Comparison of ENCODE assay signal across 1 cellular context in the genomic region with DNA sequence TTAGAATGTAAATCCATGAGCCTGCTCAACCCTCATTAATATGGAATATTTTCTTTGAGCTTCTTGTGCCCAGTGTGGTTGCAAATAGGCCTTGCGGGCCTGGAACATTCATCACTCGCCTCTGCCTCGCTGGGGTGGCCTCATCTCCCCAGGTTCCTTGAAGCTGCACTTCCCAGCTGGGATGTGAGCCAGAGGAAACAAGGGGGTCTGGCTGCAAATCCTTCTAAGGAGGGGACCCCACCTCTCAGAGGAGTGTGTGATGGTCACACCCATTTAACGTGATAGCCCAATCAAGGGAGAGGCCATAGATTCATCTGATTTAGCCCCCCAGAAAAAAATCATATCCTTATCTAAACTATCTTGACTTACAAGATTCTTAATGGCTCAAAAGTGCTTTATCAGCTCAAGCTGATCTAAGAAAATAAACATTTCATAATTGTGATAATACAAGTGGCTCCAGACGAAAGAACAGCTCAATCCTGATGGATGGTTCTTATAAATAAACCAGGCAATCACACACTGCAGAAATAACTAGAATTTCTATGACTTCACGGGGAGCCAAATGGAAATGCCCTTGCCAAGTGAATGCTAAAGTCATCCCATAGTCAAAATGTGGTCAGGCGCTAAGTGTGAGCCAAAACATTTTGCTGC.
TF ChIP-seq lines count a peak whose summit lies in the region.

No MANE protein-coding gene starts in this region.

TF ChIP-seq in HEK293, 187 proteins besides CTCF, POLR2A, EP300 and RAD21 (continued from another document):
- TF ChIP-seq, protein P1, sequence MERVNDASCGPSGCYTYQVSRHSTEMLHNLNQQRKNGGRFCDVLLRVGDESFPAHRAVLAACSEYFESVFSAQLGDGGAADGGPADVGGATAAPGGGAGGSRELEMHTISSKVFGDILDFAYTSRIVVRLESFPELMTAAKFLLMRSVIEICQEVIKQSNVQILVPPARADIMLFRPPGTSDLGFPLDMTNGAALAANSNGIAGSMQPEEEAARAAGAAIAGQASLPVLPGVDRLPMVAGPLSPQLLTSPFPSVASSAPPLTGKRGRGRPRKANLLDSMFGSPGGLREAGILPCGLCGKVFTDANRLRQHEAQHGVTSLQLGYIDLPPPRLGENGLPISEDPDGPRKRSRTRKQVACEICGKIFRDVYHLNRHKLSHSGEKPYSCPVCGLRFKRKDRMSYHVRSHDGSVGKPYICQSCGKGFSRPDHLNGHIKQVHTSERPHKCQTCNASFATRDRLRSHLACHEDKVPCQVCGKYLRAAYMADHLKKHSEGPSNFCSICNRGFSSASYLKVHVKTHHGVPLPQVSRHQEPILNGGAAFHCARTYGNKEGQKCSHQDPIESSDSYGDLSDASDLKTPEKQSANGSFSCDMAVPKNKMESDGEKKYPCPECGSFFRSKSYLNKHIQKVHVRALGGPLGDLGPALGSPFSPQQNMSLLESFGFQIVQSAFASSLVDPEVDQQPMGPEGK (tag by site-specific recombination; IDR thresholded peaks at IDR 0.05), result peak; percentile 15; the same call in 1 of the 2 replicates
- TF ChIP-seq PRDM1 (tag by site-specific recombination; IDR thresholded peaks at IDR 0.05) (no peak), TRIM28 (IDR thresholded peaks at IDR 0.05; ENCODE audit: borderline replicate concordance, low read length) (peak; percentile 18; the same call in 1 of the 2 replicates), ZNF544 (tag by site-specific recombination; IDR thresholded peaks at IDR 0.05) (no peak), ZNF23 (tag by site-specific recombination; IDR thresholded peaks at IDR 0.05; ENCODE audit: borderline replicate concordance) (no peak), OSR2 (tag by site-specific recombination; IDR thresholded peaks at IDR 0.05) (peak; percentile 88), ZBTB8A (tag by site-specific recombination; IDR thresholded peaks at IDR 0.05) (peak; percentile 40), GFI1B (tag by site-specific recombination; IDR thresholded peaks at IDR 0.05) (peak; percentile 90), ZNF394 (tag by site-specific recombination; IDR thresholded peaks at IDR 0.05; ENCODE audit: borderline replicate concordance) (no peak), ZIC2 (tag by site-specific recombination; IDR thresholded peaks at IDR 0.05) (peak; percentile 52; the same call in 1 of the 2 replicates), ZNF664 (tag by site-specific recombination; IDR thresholded peaks at IDR 0.05) (0 out of 2 replicates have a peak, but pooled peaks have one; percentile 19), BCL11A (tag by site-specific recombination; IDR thresholded peaks at IDR 0.05; ENCODE audit: low read depth) (peak; percentile 79; the same call in 1 of the 2 replicates)
- TF ChIP-seq, protein P2, sequence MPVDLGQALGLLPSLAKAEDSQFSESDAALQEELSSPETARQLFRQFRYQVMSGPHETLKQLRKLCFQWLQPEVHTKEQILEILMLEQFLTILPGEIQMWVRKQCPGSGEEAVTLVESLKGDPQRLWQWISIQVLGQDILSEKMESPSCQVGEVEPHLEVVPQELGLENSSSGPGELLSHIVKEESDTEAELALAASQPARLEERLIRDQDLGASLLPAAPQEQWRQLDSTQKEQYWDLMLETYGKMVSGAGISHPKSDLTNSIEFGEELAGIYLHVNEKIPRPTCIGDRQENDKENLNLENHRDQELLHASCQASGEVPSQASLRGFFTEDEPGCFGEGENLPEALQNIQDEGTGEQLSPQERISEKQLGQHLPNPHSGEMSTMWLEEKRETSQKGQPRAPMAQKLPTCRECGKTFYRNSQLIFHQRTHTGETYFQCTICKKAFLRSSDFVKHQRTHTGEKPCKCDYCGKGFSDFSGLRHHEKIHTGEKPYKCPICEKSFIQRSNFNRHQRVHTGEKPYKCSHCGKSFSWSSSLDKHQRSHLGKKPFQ (tag by site-specific recombination; IDR thresholded peaks at IDR 0.05), result peak; percentile 37
- TF ChIP-seq, protein P3, sequence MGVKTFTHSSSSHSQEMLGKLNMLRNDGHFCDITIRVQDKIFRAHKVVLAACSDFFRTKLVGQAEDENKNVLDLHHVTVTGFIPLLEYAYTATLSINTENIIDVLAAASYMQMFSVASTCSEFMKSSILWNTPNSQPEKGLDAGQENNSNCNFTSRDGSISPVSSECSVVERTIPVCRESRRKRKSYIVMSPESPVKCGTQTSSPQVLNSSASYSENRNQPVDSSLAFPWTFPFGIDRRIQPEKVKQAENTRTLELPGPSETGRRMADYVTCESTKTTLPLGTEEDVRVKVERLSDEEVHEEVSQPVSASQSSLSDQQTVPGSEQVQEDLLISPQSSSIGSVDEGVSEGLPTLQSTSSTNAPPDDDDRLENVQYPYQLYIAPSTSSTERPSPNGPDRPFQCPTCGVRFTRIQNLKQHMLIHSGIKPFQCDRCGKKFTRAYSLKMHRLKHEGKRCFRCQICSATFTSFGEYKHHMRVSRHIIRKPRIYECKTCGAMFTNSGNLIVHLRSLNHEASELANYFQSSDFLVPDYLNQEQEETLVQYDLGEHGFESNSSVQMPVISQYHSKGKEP (tag by site-specific recombination; IDR thresholded peaks at IDR 0.05), result peak; percentile 64
- TF ChIP-seq, protein P4, sequence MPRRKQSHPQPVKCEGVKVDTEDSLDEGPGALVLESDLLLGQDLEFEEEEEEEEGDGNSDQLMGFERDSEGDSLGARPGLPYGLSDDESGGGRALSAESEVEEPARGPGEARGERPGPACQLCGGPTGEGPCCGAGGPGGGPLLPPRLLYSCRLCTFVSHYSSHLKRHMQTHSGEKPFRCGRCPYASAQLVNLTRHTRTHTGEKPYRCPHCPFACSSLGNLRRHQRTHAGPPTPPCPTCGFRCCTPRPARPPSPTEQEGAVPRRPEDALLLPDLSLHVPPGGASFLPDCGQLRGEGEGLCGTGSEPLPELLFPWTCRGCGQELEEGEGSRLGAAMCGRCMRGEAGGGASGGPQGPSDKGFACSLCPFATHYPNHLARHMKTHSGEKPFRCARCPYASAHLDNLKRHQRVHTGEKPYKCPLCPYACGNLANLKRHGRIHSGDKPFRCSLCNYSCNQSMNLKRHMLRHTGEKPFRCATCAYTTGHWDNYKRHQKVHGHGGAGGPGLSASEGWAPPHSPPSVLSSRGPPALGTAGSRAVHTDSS (tag by site-specific recombination; IDR thresholded peaks at IDR 0.05), result peak; percentile 52; the same call in 1 of the 2 replicates
- TF ChIP-seq, protein P5, sequence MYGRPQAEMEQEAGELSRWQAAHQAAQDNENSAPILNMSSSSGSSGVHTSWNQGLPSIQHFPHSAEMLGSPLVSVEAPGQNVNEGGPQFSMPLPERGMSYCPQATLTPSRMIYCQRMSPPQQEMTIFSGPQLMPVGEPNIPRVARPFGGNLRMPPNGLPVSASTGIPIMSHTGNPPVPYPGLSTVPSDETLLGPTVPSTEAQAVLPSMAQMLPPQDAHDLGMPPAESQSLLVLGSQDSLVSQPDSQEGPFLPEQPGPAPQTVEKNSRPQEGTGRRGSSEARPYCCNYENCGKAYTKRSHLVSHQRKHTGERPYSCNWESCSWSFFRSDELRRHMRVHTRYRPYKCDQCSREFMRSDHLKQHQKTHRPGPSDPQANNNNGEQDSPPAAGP (tag by site-specific recombination; IDR thresholded peaks at IDR 0.05), result peak; percentile 83
- TF ChIP-seq, protein P6, sequence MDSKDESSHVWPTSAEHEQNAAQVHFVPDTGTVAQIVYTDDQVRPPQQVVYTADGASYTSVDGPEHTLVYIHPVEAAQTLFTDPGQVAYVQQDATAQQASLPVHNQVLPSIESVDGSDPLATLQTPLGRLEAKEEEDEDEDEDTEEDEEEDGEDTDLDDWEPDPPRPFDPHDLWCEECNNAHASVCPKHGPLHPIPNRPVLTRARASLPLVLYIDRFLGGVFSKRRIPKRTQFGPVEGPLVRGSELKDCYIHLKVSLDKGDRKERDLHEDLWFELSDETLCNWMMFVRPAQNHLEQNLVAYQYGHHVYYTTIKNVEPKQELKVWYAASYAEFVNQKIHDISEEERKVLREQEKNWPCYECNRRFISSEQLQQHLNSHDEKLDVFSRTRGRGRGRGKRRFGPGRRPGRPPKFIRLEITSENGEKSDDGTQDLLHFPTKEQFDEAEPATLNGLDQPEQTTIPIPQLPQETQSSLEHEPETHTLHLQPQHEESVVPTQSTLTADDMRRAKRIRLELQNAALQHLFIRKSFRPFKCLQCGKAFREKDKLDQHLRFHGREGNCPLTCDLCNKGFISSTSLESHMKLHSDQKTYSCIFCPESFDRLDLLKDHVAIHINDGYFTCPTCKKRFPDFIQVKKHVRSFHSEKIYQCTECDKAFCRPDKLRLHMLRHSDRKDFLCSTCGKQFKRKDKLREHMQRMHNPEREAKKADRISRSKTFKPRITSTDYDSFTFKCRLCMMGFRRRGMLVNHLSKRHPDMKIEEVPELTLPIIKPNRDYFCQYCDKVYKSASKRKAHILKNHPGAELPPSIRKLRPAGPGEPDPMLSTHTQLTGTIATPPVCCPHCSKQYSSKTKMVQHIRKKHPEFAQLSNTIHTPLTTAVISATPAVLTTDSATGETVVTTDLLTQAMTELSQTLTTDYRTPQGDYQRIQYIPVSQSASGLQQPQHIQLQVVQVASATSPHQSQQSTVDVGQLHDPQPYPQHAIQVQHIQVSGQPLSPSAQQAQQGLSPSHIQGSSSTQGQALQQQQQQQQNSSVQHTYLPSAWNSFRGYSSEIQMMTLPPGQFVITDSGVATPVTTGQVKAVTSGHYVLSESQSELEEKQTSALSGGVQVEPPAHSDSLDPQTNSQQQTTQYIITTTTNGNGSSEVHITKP (tag by site-specific recombination; IDR thresholded peaks at IDR 0.05), result peak; percentile 58
